Comparison of ENCODE assay signal across 11 cellular contexts in genomic region chr6:124964764-124965105, GRCh38. TPM values are rescaled to one million over a fixed set of nuclear protein-coding genes. Genes with fewer than 3 reads are reported as not detected.
DNase-seq lines count a peak whose midpoint lies in the region; ATAC-seq and TF ChIP-seq lines count a peak whose summit lies in the region.
"Had no signal": no experiment of that assay in that cellular context is flagged by ENCODE, and none has a peak within 500 bp of the region (broad histone marks: within the 10 kb centered on the region; RNA-seq: fewer than 3 reads in every experiment).

No MANE protein-coding gene starts in this region.

- no peak overlapping the region for H3K4me3 Mint-ChIP-seq in activated CD8-positive, alpha-beta T cell treated with anti-CD3 and anti-CD28 coated beads for 36 hours

- peaks cover 8% of the 10 kb centered on the region for H3K4me1 Mint-ChIP-seq in activated CD8-positive, alpha-beta T cell treated with anti-CD3 and anti-CD28 coated beads for 36 hours (ENCODE audit: low read depth)

- no peak for TF ChIP-seq POLR2A in esophagus squamous epithelium (IDR thresholded peaks at IDR 0.05)

- in situ Hi-C loops in ACHN (cut with HindIII; ENCODE audit: low pct_ligation_motif_present, low pct_unique_long_range_greater_than_20kb, low sequenced_read_pairs), result no loop called here

- ATAC-seq in PC-3 (no peak), GM21528 (IDR thresholded peaks at IDR 0.05; ENCODE audit: low FRiP score, unreplicated experiment) (no peak), HG03025 (IDR thresholded peaks at IDR 0.05; ENCODE audit: low FRiP score, unreplicated experiment) (no peak)
- no peak for ATAC-seq in activated CD8-positive, alpha-beta T cell treated with anti-CD3 and anti-CD28 coated beads for 36 hours

- WGBS in esophagus squamous epithelium, 2 donors, result 30 to 34% methylated on average over 3 of the region's 3 CpGs

- no peaks in the 10 kb centered on the region for H3K9me2 ChIP-seq in PC-3 (replicated peaks; ENCODE audit: low read length)

- H3K27ac Mint-ChIP-seq in activated CD8-positive, alpha-beta T cell treated with anti-CD3 and anti-CD28 coated beads for 36 hours, result no peak overlapping the region

- no peak overlapping the region for H2AFZ ChIP-seq in PC-3 (ENCODE audit: low read length)

- H3K9me3 ChIP-seq in PC-3 (ENCODE audit: low read length), result no peaks in the 10 kb centered on the region
- no peaks in the 10 kb centered on the region for H3K9me3 ChIP-seq in esophagus squamous epithelium
- no peaks in the 10 kb centered on the region for H3K9me3 ChIP-seq in neutrophil

- H3K4me3 ChIP-seq in PC-3 (ENCODE audit: low read length) (peak overlapping the region; percentile 76), esophagus squamous epithelium (peak overlapping the region; percentile 70 to 97 (median 88)), neutrophil (ENCODE audit: low read depth in 1 of 2, low read length in 1 of 2) (no peak overlapping the region)

- CTCF ChIA-PET in PC-3 (lab: Charles Lee), result no interaction called here
- CTCF ChIA-PET in activated CD8-positive, alpha-beta T cell treated with anti-CD3 and anti-CD28 coated beads for 36 hours (lab: Charles Lee), result no interaction called here

- H3K27ac ChIP-seq in PC-3 (ENCODE audit: low read length) (no peak overlapping the region), esophagus squamous epithelium (peak overlapping the region; percentile 92 to 99 (median 96)), neutrophil (peak overlapping the region; percentile 70)
- H3K27ac ChIP-seq: C4-2B had no signal

- H3K36me3 Mint-ChIP-seq in activated CD8-positive, alpha-beta T cell treated with anti-CD3 and anti-CD28 coated beads for 36 hours (ENCODE audit: low read depth), result no peaks in the 10 kb centered on the region

- H3K4me1 ChIP-seq in PC-3 (ENCODE audit: insufficient read depth, low read length) (peaks cover 51% of the 10 kb centered on the region), esophagus squamous epithelium (peaks cover 0 to 78% (median 36%) of the 10 kb centered on the region in 3 donors), neutrophil (ENCODE audit: control insufficient read depth in 1 of 2, insufficient read depth in 1 of 2, low read depth in 1 of 2, low read length in 1 of 2) (peaks cover 30 to 31% of the 10 kb centered on the region in 2 experiments)

- no peak overlapping the region for H3K9ac ChIP-seq in PC-3 (ENCODE audit: low read length)

- no peaks in the 10 kb centered on the region for H3K9me3 Mint-ChIP-seq in activated CD8-positive, alpha-beta T cell treated with anti-CD3 and anti-CD28 coated beads for 36 hours

- H3K79me2 ChIP-seq in PC-3 (ENCODE audit: low read length), result peaks cover 51% of the 10 kb centered on the region

- TF ChIP-seq CTCF in PC-3 (conservative IDR thresholded peaks at IDR 0.05; ENCODE audit: low read depth, low read length), result no peak
- TF ChIP-seq CTCF in esophagus squamous epithelium (IDR thresholded peaks at IDR 0.05), result no peak
- TF ChIP-seq CTCF in neutrophil (IDR thresholded peaks at IDR 0.05), result no peak
- TF ChIP-seq CTCF in activated CD8-positive, alpha-beta T cell treated with anti-CD3 and anti-CD28 coated beads for 36 hours (IDR thresholded peaks at IDR 0.05), result no peak

- H3K27me3 ChIP-seq in PC-3 (ENCODE audit: low read length) (no peaks in the 10 kb centered on the region), esophagus squamous epithelium (no peaks in the 10 kb centered on the region), neutrophil (no peaks in the 10 kb centered on the region)

- H3K4me2 ChIP-seq in PC-3 (ENCODE audit: low read length), result peak overlapping the region; percentile 76

- no peaks in the 10 kb centered on the region for H3K36me3 ChIP-seq in PC-3 (ENCODE audit: low read depth, low read length)
- peaks cover 0 to 14% (median 0%) of the 10 kb centered on the region in 3 donors for H3K36me3 ChIP-seq in esophagus squamous epithelium
- no peaks in the 10 kb centered on the region for H3K36me3 ChIP-seq in neutrophil

- BruUV-seq in PC-3 (replicated peaks; lab: Mats Ljungman, UMichigan), result no TSS peak

- POLR2A ChIA-PET in PC-3 (lab: Charles Lee; ENCODE audit: unreplicated experiment), result no interaction called here
- POLR2A ChIA-PET in activated CD8-positive, alpha-beta T cell treated with anti-CD3 and anti-CD28 coated beads for 36 hours (lab: Charles Lee), result no interaction called here

- H4K20me1 ChIP-seq in PC-3 (ENCODE audit: low read length), result 0 out of 2 replicates have a peak, but pooled peaks cover 5% of the 10 kb centered on the region

- DNase-seq in ACHN (peak; percentile 33), PC-3 (peak; percentile 23), esophagus squamous epithelium (lab: John Stamatoyannopoulos, UW) (no peak), GDM1 (lab: John Stamatoyannopoulos, UW) (no peak)
- no peak for DNase-seq in activated CD8-positive, alpha-beta T cell treated with anti-CD3 and anti-CD28 coated beads for 36 hours
- DNase-seq: NCI-H1436 treated with DMSO at 0.1 percent for 48 hours, T-helper 2 cell had no signal

- intact Hi-C loops in PC-3 (cut with micrococcal nuclease) (loop anchor here (5.0 kb wide), 1 partner anchor 92 kb away; no protein-coding TSS in a partner anchor), esophagus squamous epithelium (cut with DNase I) (no loop called here)
- intact Hi-C loops in activated CD8-positive, alpha-beta T cell treated with anti-CD3 and anti-CD28 coated beads for 36 hours (cut with micrococcal nuclease), result no loop called here

- H3F3A ChIP-seq in PC-3 (ENCODE audit: low read length, unreplicated experiment), result no peaks in the 10 kb centered on the region

- H3K27me3 Mint-ChIP-seq in activated CD8-positive, alpha-beta T cell treated with anti-CD3 and anti-CD28 coated beads for 36 hours, result peaks cover 45% of the 10 kb centered on the region

RNA-seq across cellular contexts. Expression of gene RNF217, which starts 2.5 kb away (rescaled TPM):
- total RNA-seq in PC-3 (2014; rRNA removed) (4.5 and 7.7 TPM in 2 replicates), esophagus squamous epithelium (10 to 100 TPM in 3 of 4 donors, 1 to 10 TPM in 1; 9.1 to 26.3 (median 15.4) TPM)
- under 1 TPM; 0.07 to 0.09 TPM for total RNA-seq in activated CD8-positive, alpha-beta T cell treated with anti-CD3 and anti-CD28 coated beads for 36 hours

Comparison
In these comparisons a context has a peak if more than half of its experiments do, and no peak if none do; other contexts are left out.
1. DNase-seq: peak in ACHN (single experiment) and PC-3 (single experiment); none in esophagus squamous epithelium (single experiment), GDM1 (single experiment) and activated CD8-positive, alpha-beta T cell treated with anti-CD3 and anti-CD28 coated beads for 36 hours (single experiment).
2. H3K4me3 ChIP-seq: peak in PC-3 (single experiment) and esophagus squamous epithelium (4 of 4); none in neutrophil (0 of 2).